13 cellular contexts compared by ENCODE assay signal in the genomic region with DNA sequence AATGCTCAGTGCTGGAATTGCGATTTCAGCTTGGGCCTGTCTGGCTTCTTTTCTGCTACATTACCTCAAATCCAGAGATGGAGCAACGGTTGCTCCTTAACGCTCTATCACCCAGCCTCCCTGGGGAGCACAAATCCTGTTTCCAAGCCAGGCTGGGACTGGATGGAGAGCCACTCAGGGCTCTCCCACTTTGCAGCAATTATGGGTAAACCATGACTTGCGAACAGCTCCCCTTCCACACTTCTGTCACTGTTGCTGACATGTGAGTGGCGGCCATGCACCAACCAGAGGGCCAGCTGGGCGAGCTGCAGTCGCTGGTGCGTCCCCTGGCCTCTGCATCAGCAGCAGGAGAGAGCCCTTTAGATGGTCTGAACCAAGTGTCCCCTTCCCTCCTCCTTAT.
DNase-seq lines count a peak whose midpoint lies in the region; ATAC-seq and TF ChIP-seq lines count a peak whose summit lies in the region.
"Had no signal": no experiment of that assay in that cellular context is flagged by ENCODE, and none has a peak within 500 bp of the region (broad histone marks: within the 10 kb centered on the region; RNA-seq: fewer than 3 reads in every experiment).

No MANE protein-coding gene starts in this region.

- 83% methylated on average over 8 of the region's 8 CpGs for WGBS in hepatocyte (ENCODE audit: low lambda C conversion rate, missing lambda C conversion rate)
- WGBS in suprapubic skin = 81% methylated on average over 8 of the region's 8 CpGs
- WGBS in testis, 2 donors = 89% methylated on average over 8 of the region's 8 CpGs

- H3K27me3 ChIP-seq in hepatocyte (no peaks in the 10 kb centered on the region), suprapubic skin (no peaks in the 10 kb centered on the region), testis (no peaks in the 10 kb centered on the region)

- H3K4me2 ChIP-seq in hepatocyte = peak overlapping the region; percentile 14

- TF ChIP-seq CTCF in hepatocyte (IDR thresholded peaks at IDR 0.05; ENCODE audit: poor library complexity) = no peak
- no peak for TF ChIP-seq CTCF in suprapubic skin (IDR thresholded peaks at IDR 0.05)
- TF ChIP-seq CTCF in testis (IDR thresholded peaks at IDR 0.05) = no peak

- peaks cover 62% of the 10 kb centered on the region for H3K4me1 ChIP-seq in hepatocyte (ENCODE audit: insufficient read depth)
- peaks cover 8% of the 10 kb centered on the region for H3K4me1 ChIP-seq in suprapubic skin
- peaks cover 30% of the 10 kb centered on the region for H3K4me1 ChIP-seq in testis

- DNase-seq in DMS79 treated with DMSO at 0.1 percent for 48 hours (lab: John Stamatoyannopoulos, UW) = peak; percentile 90
- peak; percentile 63 for DNase-seq in NCI-H446 treated with DMSO at 0.1 percent for 48 hours (lab: John Stamatoyannopoulos, UW)
- DNase-seq in hepatocyte (ENCODE audit: low spot score) = no peak
- DNase-seq in suprapubic skin (ENCODE audit: low spot score in 2 of 2) = no peak
- DNase-seq in germinal center (ENCODE audit: low spot score) = no peak
- no peak for DNase-seq in testis
- DNase-seq: activated CD4-positive, alpha-beta T cell treated with anti-CD3 and anti-CD28 coated beads, Interleukin-2, amount 50 U/mL, for 48 hours; DMS 273 treated with DMSO at 0.1 percent for 48 hours; immature natural killer cell; NCI-H2029 treated with DMSO at 0.1 percent for 48 hours; stimulated activated CD4-positive, alpha-beta T cell treated with anti-CD3 and anti-CD28 coated beads, Interleukin-2, amount 100 ng/mL, for 48 hours had no signal

- H3K9me2 ChIP-seq in hepatocyte (replicated peaks; ENCODE audit: insufficient read depth) = no peaks in the 10 kb centered on the region

- H3K9me3 ChIP-seq in hepatocyte (ENCODE audit: low read depth) (no peaks in the 10 kb centered on the region), suprapubic skin (no peaks in the 10 kb centered on the region), testis (no peaks in the 10 kb centered on the region)

- H3K36me3 ChIP-seq in hepatocyte (replicated peaks; ENCODE audit: insufficient read depth, low read depth) = no peaks in the 10 kb centered on the region
- no peaks in the 10 kb centered on the region for H3K36me3 ChIP-seq in suprapubic skin
- no peaks in the 10 kb centered on the region for H3K36me3 ChIP-seq in testis (ENCODE audit: low read depth, missing control alignments)

- no peak for TF ChIP-seq POLR2A in suprapubic skin (IDR thresholded peaks at IDR 0.05)
- TF ChIP-seq POLR2A in testis (IDR thresholded peaks at IDR 0.05) = no peak

- no peak overlapping the region for H2AFZ ChIP-seq in hepatocyte

- no peak for TF ChIP-seq EP300 in suprapubic skin (IDR thresholded peaks at IDR 0.05)

- H3K4me3 ChIP-seq in hepatocyte = no peak overlapping the region
- H3K4me3 ChIP-seq in suprapubic skin = no peak overlapping the region
- no peak overlapping the region for H3K4me3 ChIP-seq in testis
- H3K4me3 ChIP-seq: lung had no signal

- peak overlapping the region; percentile 91 for H3K27ac ChIP-seq in hepatocyte
- peak overlapping the region; percentile 2 for H3K27ac ChIP-seq in suprapubic skin
- H3K27ac ChIP-seq in testis = no peak overlapping the region

- H4K20me1 ChIP-seq in hepatocyte (ENCODE audit: insufficient read depth, poor library complexity, severe bottlenecking) = no peaks in the 10 kb centered on the region

- H3K79me2 ChIP-seq in hepatocyte = no peaks in the 10 kb centered on the region

- no peak for ATAC-seq in HG03439 (IDR thresholded peaks at IDR 0.05; ENCODE audit: unreplicated experiment)

- intact Hi-C loops in testis (cut with DNase I; ENCODE audit: low total_unique reads) = no loop called here

Comparison
In these comparisons a context has a peak if more than half of its experiments do, and no peak if none do; other contexts are left out.
1. DNase-seq: peak in DMS79 treated with DMSO at 0.1 percent for 48 hours (single experiment) and NCI-H446 treated with DMSO at 0.1 percent for 48 hours (single experiment); none in hepatocyte (single experiment), suprapubic skin (0 of 2), germinal center (single experiment) and testis (single experiment).
2. H3K27ac ChIP-seq: peak in hepatocyte (single experiment) and suprapubic skin (single experiment); none in testis (0 of 2).